1 cellular context compared by ENCODE assay signal in the genomic region with DNA sequence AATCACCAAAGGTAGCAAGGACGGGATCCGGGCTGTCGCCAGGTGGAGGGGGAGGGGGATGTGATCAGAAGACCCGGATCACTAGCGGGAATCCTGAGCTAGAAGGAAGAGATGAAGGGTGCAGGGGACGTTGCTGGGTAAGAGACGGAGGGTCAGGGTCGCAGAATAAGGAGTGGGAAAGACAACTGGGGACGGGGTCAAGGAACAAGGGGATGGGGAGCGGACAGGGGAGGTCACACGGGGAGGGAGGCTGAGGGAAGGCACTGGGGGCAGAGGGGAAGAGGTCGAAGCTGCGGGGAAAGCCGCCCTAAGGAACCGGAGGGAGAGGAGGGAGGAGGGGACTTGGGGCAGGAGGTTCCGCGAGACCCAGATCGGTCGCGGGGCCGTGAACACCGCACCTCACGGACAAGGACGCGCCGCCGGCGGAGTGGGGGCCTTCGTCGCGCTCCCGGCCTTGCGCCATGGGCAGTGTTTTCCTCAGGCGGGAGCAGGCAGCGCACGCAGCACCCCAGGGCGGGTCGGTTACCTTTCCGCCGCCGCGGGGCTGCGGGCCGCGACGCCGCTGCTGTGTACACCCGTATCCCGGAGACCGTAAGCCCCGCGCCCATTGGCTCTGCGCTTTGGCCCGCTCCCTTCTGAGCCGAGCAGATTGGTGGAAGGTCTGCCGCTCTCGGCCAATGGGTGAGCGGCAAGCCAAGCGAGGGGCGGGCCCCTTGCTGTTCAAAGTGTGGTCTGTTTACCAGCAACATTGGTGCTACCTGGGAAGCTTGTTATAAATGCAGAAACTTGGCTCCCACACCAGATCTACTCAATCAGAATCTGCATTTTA.
TF ChIP-seq lines count a peak whose summit lies in the region.

A gene with protein sequence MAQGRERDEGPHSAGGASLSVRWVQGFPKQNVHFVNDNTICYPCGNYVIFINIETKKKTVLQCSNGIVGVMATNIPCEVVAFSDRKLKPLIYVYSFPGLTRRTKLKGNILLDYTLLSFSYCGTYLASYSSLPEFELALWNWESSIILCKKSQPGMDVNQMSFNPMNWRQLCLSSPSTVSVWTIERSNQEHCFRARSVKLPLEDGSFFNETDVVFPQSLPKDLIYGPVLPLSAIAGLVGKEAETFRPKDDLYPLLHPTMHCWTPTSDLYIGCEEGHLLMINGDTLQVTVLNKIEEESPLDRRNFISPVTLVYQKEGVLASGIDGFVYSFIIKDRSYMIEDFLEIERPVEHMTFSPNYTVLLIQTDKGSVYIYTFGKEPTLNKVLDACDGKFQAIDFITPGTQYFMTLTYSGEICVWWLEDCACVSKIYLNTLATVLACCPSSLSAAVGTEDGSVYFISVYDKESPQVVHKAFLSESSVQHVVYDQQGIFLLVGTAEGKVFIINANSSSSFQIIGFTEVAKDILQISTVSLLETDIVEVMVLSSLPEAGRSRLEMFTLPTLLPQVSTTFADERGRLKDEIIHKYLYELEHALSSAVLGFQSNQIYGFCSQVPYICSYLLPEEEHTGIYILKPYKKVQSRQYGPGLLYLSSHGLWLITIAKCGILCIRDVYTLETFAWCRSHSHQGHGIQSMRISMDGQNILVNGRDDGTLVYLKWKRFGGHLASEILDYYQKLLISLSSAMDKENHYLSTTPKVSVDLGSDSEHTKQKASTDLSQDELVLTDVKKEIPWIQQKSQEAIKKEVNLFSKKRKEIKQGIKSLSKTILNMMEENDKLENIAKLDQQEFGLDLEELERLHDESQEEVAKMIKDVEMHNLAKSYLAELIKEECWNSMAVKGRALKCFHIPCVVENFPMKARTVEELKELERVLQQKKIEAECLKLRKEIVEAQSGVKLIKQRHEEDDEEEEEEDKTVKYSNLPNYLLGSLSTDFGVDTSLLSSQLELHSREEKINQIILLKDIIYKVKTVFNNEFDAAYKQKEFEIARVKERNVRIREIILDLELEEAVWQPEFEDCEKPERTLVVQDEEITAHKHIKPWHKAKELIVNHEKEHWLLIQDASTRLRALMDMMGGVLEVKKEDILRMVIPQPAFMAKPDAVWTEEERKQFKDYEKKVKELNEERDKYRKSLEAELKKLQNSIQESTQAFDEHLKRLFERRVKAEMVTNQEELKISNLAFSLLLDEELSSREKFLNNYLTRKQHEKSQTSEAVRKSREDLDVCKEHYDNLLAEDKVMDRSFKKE (N-terminal part only) (minus strand): TSS at position 581 of the 829 bp plus-strand sequence. CDS start 118 bp downstream, at position 463.

TF ChIP-seq in GM12878, 131 proteins besides CTCF, POLR2A, EP300 and RAD21 (continues in another document):
- TF ChIP-seq KDM1A (IDR thresholded peaks at IDR 0.05; ENCODE audit: borderline replicate concordance) (no peak), CHD4 (IDR thresholded peaks at IDR 0.05) (no peak), MTA2 (IDR thresholded peaks at IDR 0.05; ENCODE audit: low read depth) (no peak), MYB (IDR thresholded peaks at IDR 0.05; ENCODE audit: borderline replicate concordance, low read depth, low read length) (no peak), TARDBP (IDR thresholded peaks at IDR 0.05; ENCODE audit: borderline replicate concordance) (no peak), SMAD1 (IDR thresholded peaks at IDR 0.05; ENCODE audit: low read depth, partially characterized antibody) (no peak), NR2F1 (conservative IDR thresholded peaks at IDR 0.05) (0 out of 2 replicates have a peak, but pooled peaks have one; percentile 21), IRF4 (IDR thresholded peaks at IDR 0.05; ENCODE audit: low read depth, low read length) (no peak), KLF5 (IDR thresholded peaks at IDR 0.05; ENCODE audit: partially characterized antibody) (peak; percentile 64), ZNF384 (IDR thresholded peaks at IDR 0.05; ENCODE audit: borderline replicate concordance, low read depth, low read length) (no peak), GATAD2B (conservative IDR thresholded peaks at IDR 0.05; ENCODE audit: low read depth) (peak; percentile 62; the same call in 1 of the 2 replicates), MXI1 (IDR thresholded peaks at IDR 0.05; ENCODE audit: low read depth, low read length) (peak; percentile 97), RUNX3 (IDR thresholded peaks at IDR 0.05; ENCODE audit: low read length) (no peak; the same call in 1 of the 2 replicates), ZSCAN29 (IDR thresholded peaks at IDR 0.05) (no peak), HDGF (IDR thresholded peaks at IDR 0.05) (0 out of 2 replicates have a peak, but pooled peaks have one; percentile 7), SMAD5 (IDR thresholded peaks at IDR 0.05; ENCODE audit: low read depth) (no peak), FOS (IDR thresholded peaks at IDR 0.05; ENCODE audit: borderline replicate concordance, extremely low read depth, insufficient read length) (peak; percentile 60), RAD51 (IDR thresholded peaks at IDR 0.05) (no peak), POLR2AphosphoS2 (IDR thresholded peaks at IDR 0.05; ENCODE audit: low read depth, low read length) (no peak), EZH2 (IDR thresholded peaks at IDR 0.05; ENCODE audit: borderline replicate concordance, control insufficient read depth, low read depth, low read length) (no peak), HCFC1 (IDR thresholded peaks at IDR 0.05; ENCODE audit: low read length) (peak; percentile 52; the same call in 1 of the 2 replicates), SP1 (IDR thresholded peaks at IDR 0.05; ENCODE audit: low read depth, low read length) (peak; percentile 97), NFXL1 (IDR thresholded peaks at IDR 0.05; ENCODE audit: borderline replicate concordance) (no peak), SPI1 (IDR thresholded peaks at IDR 0.05; ENCODE audit: borderline replicate concordance, insufficient read depth, low read depth, low read length) (no peak), ZNF274 (IDR thresholded peaks at IDR 0.05; ENCODE audit: insufficient read depth, insufficient read length) (no peak), CBFB (IDR thresholded peaks at IDR 0.05; ENCODE audit: low read depth) (no peak), MEF2B (IDR thresholded peaks at IDR 0.05; ENCODE audit: partially characterized antibody, poor library complexity, severe bottlenecking) (no peak), IKZF1 (conservative IDR thresholded peaks at IDR 0.05) (peak; percentile 65), BACH1 (IDR thresholded peaks at IDR 0.05; ENCODE audit: borderline replicate concordance) (no peak), FOXM1 (IDR thresholded peaks at IDR 0.05; ENCODE audit: low read depth, low read length) (peak; percentile 56; the same call in 1 of the 2 replicates), NRF1 (conservative IDR thresholded peaks at IDR 0.05; ENCODE audit: low read depth, low read length) (no peak), SMC3 (IDR thresholded peaks at IDR 0.05; ENCODE audit: borderline replicate concordance, low read length) (no peak), EED (IDR thresholded peaks at IDR 0.05; ENCODE audit: low read depth) (no peak), CBX5 (IDR thresholded peaks at IDR 0.05; ENCODE audit: low read depth) (no peak), NR2C1 (IDR thresholded peaks at IDR 0.05) (no peak), ZNF217 (IDR thresholded peaks at IDR 0.05) (no peak), PAX5 (IDR thresholded peaks at IDR 0.05; ENCODE audit: borderline replicate concordance, low read depth, low read length) (0 out of 2 replicates have a peak, but pooled peaks have one; percentile 37)
- TF ChIP-seq, protein P1, sequence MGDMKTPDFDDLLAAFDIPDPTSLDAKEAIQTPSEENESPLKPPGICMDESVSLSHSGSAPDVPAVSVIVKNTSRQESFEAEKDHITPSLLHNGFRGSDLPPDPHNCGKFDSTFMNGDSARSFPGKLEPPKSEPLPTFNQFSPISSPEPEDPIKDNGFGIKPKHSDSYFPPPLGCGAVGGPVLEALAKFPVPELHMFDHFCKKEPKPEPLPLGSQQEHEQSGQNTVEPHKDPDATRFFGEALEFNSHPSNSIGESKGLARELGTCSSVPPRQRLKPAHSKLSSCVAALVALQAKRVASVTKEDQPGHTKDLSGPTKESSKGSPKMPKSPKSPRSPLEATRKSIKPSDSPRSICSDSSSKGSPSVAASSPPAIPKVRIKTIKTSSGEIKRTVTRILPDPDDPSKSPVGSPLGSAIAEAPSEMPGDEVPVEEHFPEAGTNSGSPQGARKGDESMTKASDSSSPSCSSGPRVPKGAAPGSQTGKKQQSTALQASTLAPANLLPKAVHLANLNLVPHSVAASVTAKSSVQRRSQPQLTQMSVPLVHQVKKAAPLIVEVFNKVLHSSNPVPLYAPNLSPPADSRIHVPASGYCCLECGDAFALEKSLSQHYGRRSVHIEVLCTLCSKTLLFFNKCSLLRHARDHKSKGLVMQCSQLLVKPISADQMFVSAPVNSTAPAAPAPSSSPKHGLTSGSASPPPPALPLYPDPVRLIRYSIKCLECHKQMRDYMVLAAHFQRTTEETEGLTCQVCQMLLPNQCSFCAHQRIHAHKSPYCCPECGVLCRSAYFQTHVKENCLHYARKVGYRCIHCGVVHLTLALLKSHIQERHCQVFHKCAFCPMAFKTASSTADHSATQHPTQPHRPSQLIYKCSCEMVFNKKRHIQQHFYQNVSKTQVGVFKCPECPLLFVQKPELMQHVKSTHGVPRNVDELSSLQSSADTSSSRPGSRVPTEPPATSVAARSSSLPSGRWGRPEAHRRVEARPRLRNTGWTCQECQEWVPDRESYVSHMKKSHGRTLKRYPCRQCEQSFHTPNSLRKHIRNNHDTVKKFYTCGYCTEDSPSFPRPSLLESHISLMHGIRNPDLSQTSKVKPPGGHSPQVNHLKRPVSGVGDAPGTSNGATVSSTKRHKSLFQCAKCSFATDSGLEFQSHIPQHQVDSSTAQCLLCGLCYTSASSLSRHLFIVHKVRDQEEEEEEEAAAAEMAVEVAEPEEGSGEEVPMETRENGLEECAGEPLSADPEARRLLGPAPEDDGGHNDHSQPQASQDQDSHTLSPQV (IDR thresholded peaks at IDR 0.05): no peak
- TF ChIP-seq, protein P2, sequence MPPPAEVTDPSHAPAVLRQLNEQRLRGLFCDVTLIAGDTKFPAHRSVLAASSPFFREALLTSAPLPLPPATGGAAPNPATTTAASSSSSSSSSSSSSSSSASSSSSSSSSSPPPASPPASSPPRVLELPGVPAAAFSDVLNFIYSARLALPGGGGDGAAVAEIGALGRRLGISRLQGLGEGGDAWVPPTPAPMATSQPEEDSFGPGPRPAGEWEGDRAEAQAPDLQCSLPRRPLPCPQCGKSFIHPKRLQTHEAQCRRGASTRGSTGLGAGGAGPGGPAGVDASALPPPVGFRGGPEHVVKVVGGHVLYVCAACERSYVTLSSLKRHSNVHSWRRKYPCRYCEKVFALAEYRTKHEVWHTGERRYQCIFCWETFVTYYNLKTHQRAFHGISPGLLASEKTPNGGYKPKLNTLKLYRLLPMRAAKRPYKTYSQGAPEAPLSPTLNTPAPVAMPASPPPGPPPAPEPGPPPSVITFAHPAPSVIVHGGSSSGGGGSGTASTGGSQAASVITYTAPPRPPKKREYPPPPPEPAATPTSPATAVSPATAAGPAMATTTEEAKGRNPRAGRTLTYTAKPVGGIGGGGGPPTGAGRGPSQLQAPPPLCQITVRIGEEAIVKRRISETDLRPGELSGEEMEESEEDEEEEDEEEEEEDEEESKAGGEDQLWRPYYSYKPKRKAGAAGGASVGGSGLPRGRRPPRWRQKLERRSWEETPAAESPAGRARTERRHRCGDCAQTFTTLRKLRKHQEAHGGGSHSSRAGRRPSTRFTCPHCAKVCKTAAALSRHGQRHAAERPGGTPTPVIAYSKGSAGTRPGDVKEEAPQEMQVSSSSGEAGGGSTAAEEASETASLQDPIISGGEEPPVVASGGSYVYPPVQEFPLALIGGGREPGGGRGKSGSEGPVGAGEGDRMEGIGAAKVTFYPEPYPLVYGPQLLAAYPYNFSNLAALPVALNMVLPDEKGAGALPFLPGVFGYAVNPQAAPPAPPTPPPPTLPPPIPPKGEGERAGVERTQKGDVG (CRISPR knock-in tag; IDR thresholded peaks at IDR 0.05): no peak
- TF ChIP-seq, protein P3, sequence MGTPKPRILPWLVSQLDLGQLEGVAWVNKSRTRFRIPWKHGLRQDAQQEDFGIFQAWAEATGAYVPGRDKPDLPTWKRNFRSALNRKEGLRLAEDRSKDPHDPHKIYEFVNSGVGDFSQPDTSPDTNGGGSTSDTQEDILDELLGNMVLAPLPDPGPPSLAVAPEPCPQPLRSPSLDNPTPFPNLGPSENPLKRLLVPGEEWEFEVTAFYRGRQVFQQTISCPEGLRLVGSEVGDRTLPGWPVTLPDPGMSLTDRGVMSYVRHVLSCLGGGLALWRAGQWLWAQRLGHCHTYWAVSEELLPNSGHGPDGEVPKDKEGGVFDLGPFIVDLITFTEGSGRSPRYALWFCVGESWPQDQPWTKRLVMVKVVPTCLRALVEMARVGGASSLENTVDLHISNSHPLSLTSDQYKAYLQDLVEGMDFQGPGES (IDR thresholded peaks at IDR 0.05): peak; percentile 90
- TF ChIP-seq, protein P4, sequence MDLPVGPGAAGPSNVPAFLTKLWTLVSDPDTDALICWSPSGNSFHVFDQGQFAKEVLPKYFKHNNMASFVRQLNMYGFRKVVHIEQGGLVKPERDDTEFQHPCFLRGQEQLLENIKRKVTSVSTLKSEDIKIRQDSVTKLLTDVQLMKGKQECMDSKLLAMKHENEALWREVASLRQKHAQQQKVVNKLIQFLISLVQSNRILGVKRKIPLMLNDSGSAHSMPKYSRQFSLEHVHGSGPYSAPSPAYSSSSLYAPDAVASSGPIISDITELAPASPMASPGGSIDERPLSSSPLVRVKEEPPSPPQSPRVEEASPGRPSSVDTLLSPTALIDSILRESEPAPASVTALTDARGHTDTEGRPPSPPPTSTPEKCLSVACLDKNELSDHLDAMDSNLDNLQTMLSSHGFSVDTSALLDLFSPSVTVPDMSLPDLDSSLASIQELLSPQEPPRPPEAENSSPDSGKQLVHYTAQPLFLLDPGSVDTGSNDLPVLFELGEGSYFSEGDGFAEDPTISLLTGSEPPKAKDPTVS (IDR thresholded peaks at IDR 0.05; ENCODE audit: low read depth, low read length): no peak
- TF ChIP-seq, protein P5, sequence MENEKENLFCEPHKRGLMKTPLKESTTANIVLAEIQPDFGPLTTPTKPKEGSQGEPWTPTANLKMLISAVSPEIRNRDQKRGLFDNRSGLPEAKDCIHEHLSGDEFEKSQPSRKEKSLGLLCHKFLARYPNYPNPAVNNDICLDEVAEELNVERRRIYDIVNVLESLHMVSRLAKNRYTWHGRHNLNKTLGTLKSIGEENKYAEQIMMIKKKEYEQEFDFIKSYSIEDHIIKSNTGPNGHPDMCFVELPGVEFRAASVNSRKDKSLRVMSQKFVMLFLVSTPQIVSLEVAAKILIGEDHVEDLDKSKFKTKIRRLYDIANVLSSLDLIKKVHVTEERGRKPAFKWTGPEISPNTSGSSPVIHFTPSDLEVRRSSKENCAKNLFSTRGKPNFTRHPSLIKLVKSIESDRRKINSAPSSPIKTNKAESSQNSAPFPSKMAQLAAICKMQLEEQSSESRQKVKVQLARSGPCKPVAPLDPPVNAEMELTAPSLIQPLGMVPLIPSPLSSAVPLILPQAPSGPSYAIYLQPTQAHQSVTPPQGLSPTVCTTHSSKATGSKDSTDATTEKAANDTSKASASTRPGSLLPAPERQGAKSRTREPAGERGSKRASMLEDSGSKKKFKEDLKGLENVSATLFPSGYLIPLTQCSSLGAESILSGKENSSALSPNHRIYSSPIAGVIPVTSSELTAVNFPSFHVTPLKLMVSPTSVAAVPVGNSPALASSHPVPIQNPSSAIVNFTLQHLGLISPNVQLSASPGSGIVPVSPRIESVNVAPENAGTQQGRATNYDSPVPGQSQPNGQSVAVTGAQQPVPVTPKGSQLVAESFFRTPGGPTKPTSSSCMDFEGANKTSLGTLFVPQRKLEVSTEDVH (IDR thresholded peaks at IDR 0.05; ENCODE audit: low read depth, partially characterized antibody): no peak
